ENCODE assay signal across 8 cellular contexts in the genomic region with DNA sequence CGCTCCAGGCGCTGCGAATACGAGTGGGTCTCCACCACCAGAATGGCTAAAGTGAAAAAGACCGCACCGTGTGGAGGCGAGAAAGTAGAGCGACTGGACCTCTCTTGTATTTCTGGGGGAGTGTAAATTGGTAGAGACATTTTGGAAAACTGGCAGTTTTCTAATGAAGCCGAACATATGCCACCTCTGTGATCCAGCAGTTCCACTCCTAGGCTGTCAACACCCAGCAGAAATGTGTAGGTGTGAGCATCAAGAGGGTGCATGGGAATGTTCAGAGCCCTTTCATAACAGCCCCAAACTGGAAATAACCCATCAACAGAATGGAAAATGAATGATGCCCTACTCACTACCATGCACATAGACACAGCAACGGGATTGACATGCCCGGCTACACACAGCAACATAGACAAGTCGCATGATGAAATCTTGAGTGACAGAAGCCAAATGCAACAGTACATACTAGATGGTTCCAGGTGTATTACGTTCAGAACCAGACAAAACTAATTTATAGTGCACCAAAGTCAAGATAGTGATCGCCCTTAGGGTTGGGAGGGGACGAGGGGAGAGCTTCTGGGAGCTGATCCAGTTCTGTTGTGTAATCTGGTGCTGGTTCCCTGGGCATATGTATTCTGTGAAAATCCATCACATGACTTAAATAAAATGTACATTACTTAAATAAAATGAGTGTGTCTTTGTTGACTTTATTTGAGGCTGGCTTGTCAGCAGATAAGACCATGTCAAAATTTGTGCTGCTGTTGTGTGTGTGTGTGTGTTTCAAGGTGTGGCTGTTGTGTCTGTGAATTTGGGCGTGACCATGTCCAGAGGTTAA. TPM values are rescaled to one million over a fixed set of nuclear protein-coding genes. Genes with fewer than 3 reads are reported as not detected.
A peak's percentile ranks its signal among the peaks of the same experiment; 100 is the strongest.
DNase-seq lines count a peak whose midpoint lies in the region; ATAC-seq and TF ChIP-seq lines count a peak whose summit lies in the region.

No MANE protein-coding gene starts in this region.

- peaks cover 43% of the 10 kb centered on the region for H3K4me1 Mint-ChIP-seq in neural crest cell

- peak overlapping the region; percentile 43 for H3K27ac Mint-ChIP-seq in neural crest cell (ENCODE audit: unreplicated experiment)

- no peak for TF ChIP-seq POLR2A in NB4 (IDR thresholded peaks at IDR 0.05; ENCODE audit: extremely low read depth, insufficient read length)

- DNase-seq in NB4 (ENCODE audit: low read depth) (peak; percentile 12), neural crest cell (ENCODE audit: low read depth, low spot score) (no peak), Kasumi-1 (lab: John Stamatoyannopoulos, UW) (no peak)
- DNase-seq in activated CD4-positive, alpha-beta T cell treated with anti-CD3 and anti-CD28 coated beads for 48 hours = no peak

- ATAC-seq in GM18498 (IDR thresholded peaks at IDR 0.05; ENCODE audit: unreplicated experiment) (no peak), HG03045 (IDR thresholded peaks at IDR 0.05; ENCODE audit: unreplicated experiment) (no peak)

- H3K9me3 Mint-ChIP-seq in neural crest cell = no peaks in the 10 kb centered on the region

- H3K27me3 Mint-ChIP-seq in neural crest cell (ENCODE audit: low read depth) = peaks cover 2% of the 10 kb centered on the region

- peak overlapping the region; percentile 40 for H3K4me3 ChIP-seq in NB4 (ENCODE audit: low read depth, low read length)
- peak overlapping the region; percentile 72 to 77 for H3K4me3 ChIP-seq in duodenal mucosa (ENCODE audit: low read depth in 1 of 2, low read length in 2 of 2)

- peaks cover 2 to 4% of the 10 kb centered on the region in 2 donors for H3K36me3 ChIP-seq in duodenal mucosa (ENCODE audit: control insufficient read depth in 1 of 2, insufficient read depth in 2 of 2, low read length in 2 of 2)

- H3K9me3 ChIP-seq in duodenal mucosa (ENCODE audit: control insufficient read depth in 1 of 2, low read length in 2 of 2) = no peaks in the 10 kb centered on the region

- TF ChIP-seq CTCF in C4-2B (conservative IDR thresholded peaks at IDR 0.05) (no peak), NB4 (IDR thresholded peaks at IDR 0.05; ENCODE audit: low read depth, low read length) (no peak), neural crest cell (conservative IDR thresholded peaks at IDR 0.05) (no peak)

- H3K4me1 ChIP-seq in duodenal mucosa (ENCODE audit: control insufficient read depth in 1 of 2, insufficient read depth in 2 of 2, low read length in 2 of 2) = peaks cover 27 to 44% of the 10 kb centered on the region in 2 donors

- no peaks in the 10 kb centered on the region for H3K27me3 ChIP-seq in duodenal mucosa (ENCODE audit: control insufficient read depth in 1 of 2, insufficient read depth in 2 of 2, low read length in 2 of 2)

- H3K36me3 Mint-ChIP-seq in neural crest cell (ENCODE audit: low read depth) = peaks cover 4% of the 10 kb centered on the region

- peak overlapping the region; percentile 41 to 79 for H3K9ac ChIP-seq in duodenal mucosa (ENCODE audit: low read depth in 1 of 2, low read length in 2 of 2)

- H3K27ac ChIP-seq in C4-2B = peak overlapping the region; percentile 93
- peak overlapping the region; percentile 71 for H3K27ac ChIP-seq in duodenal mucosa (ENCODE audit: low read depth, low read length)

- H3K4me3 Mint-ChIP-seq in neural crest cell = peak overlapping the region; percentile 92

RNA-seq across cellular contexts. Expression of a gene that starts 0.9 kb away (rescaled TPM):
- 35.9 and 38.4 TPM in 2 replicates for total RNA-seq in neural crest cell

RNA-seq across cellular contexts. Expression of a gene that starts 1.7 kb away (rescaled TPM):
- total RNA-seq in neural crest cell = 1.6 and 2.6 TPM in 2 replicates

RNA-seq across cellular contexts. Expression of a gene that starts 28.6 kb away (rescaled TPM):
- 78.1 and 84.7 TPM in 2 replicates for total RNA-seq in neural crest cell

RNA-seq across cellular contexts. Expression of a gene that starts 54.1 kb away (rescaled TPM):
- total RNA-seq in neural crest cell = 7.7 and 8.0 TPM in 2 replicates
